27 cellular contexts compared by ENCODE assay signal in the genomic region with DNA sequence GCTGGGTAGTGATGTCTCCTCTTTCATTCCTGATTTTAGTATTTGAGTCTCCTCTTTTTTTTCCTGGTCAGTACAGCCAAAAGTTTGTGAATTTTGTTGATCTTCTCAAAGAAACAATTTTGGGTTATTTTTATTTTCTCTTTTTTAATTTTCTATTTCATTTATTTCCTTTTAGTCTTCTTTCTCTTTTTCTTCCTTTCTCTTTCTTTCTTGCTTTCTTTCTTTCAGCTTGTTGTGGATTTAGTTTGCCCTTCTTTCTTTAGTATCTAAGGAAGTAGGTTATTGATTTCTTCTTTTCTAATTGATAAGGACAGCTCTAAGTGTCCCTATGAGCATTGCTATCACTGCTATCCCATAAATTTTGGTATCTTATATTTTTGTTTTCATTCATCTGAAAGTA.
"Had no signal": no experiment of that assay in that cellular context is flagged by ENCODE, and none has a peak within 500 bp of the region (broad histone marks: within the 10 kb centered on the region; RNA-seq: fewer than 3 reads in every experiment).

No MANE protein-coding gene starts in this region.

- DNase-seq: colonic mucosa; cortex of kidney; dermis blood vessel endothelial cell; effector CD4-positive, alpha-beta T cell; effector CD8-positive, alpha-beta T cell; effector memory CD4-positive, alpha-beta T cell; effector memory CD8-positive, alpha-beta T cell; endodermal cell; erythroblast; esophagus squamous epithelium; foreskin fibroblast; foreskin keratinocyte; gastrocnemius medialis; glutamatergic neuron; head of caudate nucleus had no signal

- ATAC-seq: effector memory CD8-positive, alpha-beta T cell; esophagus mucosa; foreskin keratinocyte; gastrocnemius medialis; gastroesophageal sphincter; heart left ventricle; heart right ventricle had no signal

- H3K4me3 ChIP-seq: colonic mucosa, coronary artery, dorsolateral prefrontal cortex, esophagus muscularis mucosa, esophagus squamous epithelium, gastrocnemius medialis, gastroesophageal sphincter, heart left ventricle, heart right ventricle had no signal

- H3K36me3 ChIP-seq: colonic mucosa, esophagus muscularis mucosa, esophagus squamous epithelium, gastrocnemius medialis, gastroesophageal sphincter, heart left ventricle, heart right ventricle had no signal

- H3K4me1 ChIP-seq: colonic mucosa, esophagus muscularis mucosa, esophagus squamous epithelium, foreskin keratinocyte, gastrocnemius medialis, gastroesophageal sphincter, heart left ventricle, heart right ventricle had no signal

- H3K27ac ChIP-seq: colonic mucosa, coronary artery, epithelial cell of prostate, esophagus muscularis mucosa, esophagus squamous epithelium, foreskin keratinocyte, gastrocnemius medialis, gastroesophageal sphincter, heart left ventricle, heart right ventricle had no signal

- FAIRE-seq: colon, endometrium, endothelial cell of umbilical vein, frontal cortex had no signal

- H3K9me3 ChIP-seq: colonic mucosa, esophagus muscularis mucosa, esophagus squamous epithelium, gastrocnemius medialis, gastroesophageal sphincter, heart left ventricle, heart right ventricle had no signal

- H3K27me3 ChIP-seq: colonic mucosa, esophagus muscularis mucosa, foreskin keratinocyte, gastrocnemius medialis, gastroesophageal sphincter, heart left ventricle, heart right ventricle had no signal
